In the genomic region with DNA sequence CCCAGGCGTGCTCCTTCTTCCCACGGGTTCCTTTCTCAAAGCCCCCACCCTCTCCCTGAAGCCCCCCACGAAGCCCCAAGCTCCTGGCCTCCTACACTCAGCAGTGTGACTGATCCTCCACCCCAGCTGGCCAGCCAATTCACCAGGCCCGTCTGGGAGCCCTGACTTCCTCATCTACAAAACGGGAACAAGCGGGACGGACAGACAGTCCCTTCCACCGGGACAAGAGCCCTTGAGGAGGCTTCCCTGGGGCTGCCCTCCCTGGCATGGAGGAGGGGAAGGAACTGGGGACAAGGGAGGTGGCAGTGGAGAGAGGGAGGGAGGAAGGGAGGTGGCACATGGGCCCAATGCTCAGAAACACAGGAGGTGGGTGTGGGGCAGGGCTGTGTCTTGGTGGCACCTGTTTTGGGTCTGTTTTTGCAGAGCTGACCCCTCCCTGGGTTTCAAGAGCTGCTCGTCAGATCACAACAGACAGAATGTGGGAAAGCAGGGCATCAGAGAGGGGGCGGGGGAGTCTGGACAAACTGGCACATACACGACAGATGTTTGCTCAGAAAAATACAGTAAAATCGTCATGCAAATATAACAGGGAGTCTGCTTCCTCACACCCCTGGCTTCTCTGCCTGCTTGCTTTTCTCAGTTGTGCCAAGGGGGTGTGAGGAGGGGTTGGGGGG, we compare ENCODE assay signal across 13 cellular contexts. TPM values are rescaled to one million over a fixed set of nuclear protein-coding genes. Genes with fewer than 3 reads are reported as not detected.
A peak's percentile ranks its signal among the peaks of the same experiment; 100 is the strongest.
DNase-seq lines count a peak whose midpoint lies in the region; ATAC-seq and TF ChIP-seq lines count a peak whose summit lies in the region.
"Had no signal": no experiment of that assay in that cellular context is flagged by ENCODE, and none has a peak within 500 bp of the region (broad histone marks: within the 10 kb centered on the region; RNA-seq: fewer than 3 reads in every experiment).

No MANE protein-coding gene starts in this region.

- no peak for ATAC-seq in HG02642 (IDR thresholded peaks at IDR 0.05; ENCODE audit: poor library complexity, unreplicated experiment)
- ATAC-seq in GM18498 (IDR thresholded peaks at IDR 0.05; ENCODE audit: unreplicated experiment) = no peak
- ATAC-seq: HCT116 had no signal

- H3K4me3 ChIP-seq in coronary artery = no peak overlapping the region
- H3K4me3 ChIP-seq in CD8-positive, alpha-beta memory T cell (ENCODE audit: low read length) = no peak overlapping the region

- H3K9me3 ChIP-seq in CD8-positive, alpha-beta memory T cell (ENCODE audit: low read length) = no peaks in the 10 kb centered on the region

- no peaks in the 10 kb centered on the region for H3K27me3 ChIP-seq in CD8-positive, alpha-beta memory T cell (ENCODE audit: insufficient read depth, low read length, poor library complexity, severe bottlenecking)

- CTCF ChIA-PET in CD8-positive, alpha-beta memory T cell (lab: Charles Lee) = no interaction called here

- H3K9me3 Mint-ChIP-seq in CD8-positive, alpha-beta memory T cell = no peaks in the 10 kb centered on the region
- no peaks in the 10 kb centered on the region for H3K9me3 Mint-ChIP-seq in activated T-cell treated with anti-CD3 and anti-CD28 coated beads, Interleukin-2, amount 50 U/mL, for 24 hours
- H3K9me3 Mint-ChIP-seq: mesothelial cell of epicardium had no signal

- no peaks in the 10 kb centered on the region for H3K36me3 Mint-ChIP-seq in CD8-positive, alpha-beta memory T cell
- no peaks in the 10 kb centered on the region for H3K36me3 Mint-ChIP-seq in activated T-cell treated with anti-CD3 and anti-CD28 coated beads, Interleukin-2, amount 50 U/mL, for 24 hours (ENCODE audit: low read depth)
- H3K36me3 Mint-ChIP-seq: mesothelial cell of epicardium had no signal

- no peak for TF ChIP-seq CTCF in coronary artery (IDR thresholded peaks at IDR 0.05)

- H3K27ac ChIP-seq in coronary artery = no peak overlapping the region
- H3K27ac ChIP-seq in CD8-positive, alpha-beta memory T cell (ENCODE audit: low read depth, low read length) = no peak overlapping the region

- H3K27ac Mint-ChIP-seq in CD8-positive, alpha-beta memory T cell = no peak overlapping the region
- no peak overlapping the region for H3K27ac Mint-ChIP-seq in activated T-cell treated with anti-CD3 and anti-CD28 coated beads, Interleukin-2, amount 50 U/mL, for 24 hours
- H3K27ac Mint-ChIP-seq: mesothelial cell of epicardium had no signal

- POLR2A ChIA-PET in CD8-positive, alpha-beta memory T cell (lab: Charles Lee) = no interaction called here

- no peaks in the 10 kb centered on the region for H3K36me3 ChIP-seq in CD8-positive, alpha-beta memory T cell (ENCODE audit: insufficient read depth, low read length)

- H3K4me1 ChIP-seq in CD8-positive, alpha-beta memory T cell (ENCODE audit: insufficient read depth, low read length) = no peaks in the 10 kb centered on the region

- peak; percentile 5 for DNase-seq in GF-D8 (lab: John Stamatoyannopoulos, UW)
- DNase-seq in NCI-H524 (lab: John Stamatoyannopoulos, UW) = peak; percentile 65 to 78
- DNase-seq in coronary artery (ENCODE audit: low spot score) = peak; percentile 78
- DNase-seq in retina = peak; percentile 44
- DNase-seq in CD8-positive, alpha-beta memory T cell = no peak
- no peak for DNase-seq in activated T-cell treated with anti-CD3 and anti-CD28 coated beads, Interleukin-2, amount 50 U/mL, for 24 hours
- DNase-seq: activated T-cell treated with anti-CD3 and anti-CD28 coated beads for 4 hours, hippocampal formation, NCI-H1048 had no signal

- H3K4me1 Mint-ChIP-seq in CD8-positive, alpha-beta memory T cell = no peaks in the 10 kb centered on the region
- H3K4me1 Mint-ChIP-seq in activated T-cell treated with anti-CD3 and anti-CD28 coated beads, Interleukin-2, amount 50 U/mL, for 24 hours (ENCODE audit: low read depth) = no peaks in the 10 kb centered on the region

- H3K27me3 Mint-ChIP-seq in CD8-positive, alpha-beta memory T cell = peaks cover 3 to 4% of the 10 kb centered on the region in 2 donors
- no peaks in the 10 kb centered on the region for H3K27me3 Mint-ChIP-seq in activated T-cell treated with anti-CD3 and anti-CD28 coated beads, Interleukin-2, amount 50 U/mL, for 24 hours

- no peak overlapping the region for H3K4me3 Mint-ChIP-seq in CD8-positive, alpha-beta memory T cell
- no peak overlapping the region for H3K4me3 Mint-ChIP-seq in activated T-cell treated with anti-CD3 and anti-CD28 coated beads, Interleukin-2, amount 50 U/mL, for 24 hours
- H3K4me3 Mint-ChIP-seq: mesothelial cell of epicardium had no signal

RNA-seq across cellular contexts. Expression of a gene that starts 56.8 kb away (rescaled TPM):
- total RNA-seq in CD8-positive, alpha-beta memory T cell = under 1 TPM; 0.09 to 0.20 TPM
- 0.02 TPM for polyA plus RNA-seq in CD8-positive, alpha-beta memory T cell

Comparison
In these comparisons a context has a peak if more than half of its experiments do, and no peak if none do; other contexts are left out.
1. DNase-seq: peak in GF-D8 (single experiment), NCI-H524 (2 of 2), coronary artery (single experiment) and retina (single experiment); none in CD8-positive, alpha-beta memory T cell (0 of 5) and activated T-cell treated with anti-CD3 and anti-CD28 coated beads, Interleukin-2, amount 50 U/mL, for 24 hours (single experiment).